ENCODE assay signal across 14 cellular contexts in genomic region chr4:110854021-110854678, GRCh38.
DNase-seq lines count a peak whose midpoint lies in the region; ATAC-seq, FAIRE-seq and TF ChIP-seq lines count a peak whose summit lies in the region.
"Had no signal": no experiment of that assay in that cellular context is flagged by ENCODE, and none has a peak within 500 bp of the region (broad histone marks: within the 10 kb centered on the region; RNA-seq: fewer than 3 reads in every experiment).

No MANE protein-coding gene starts in this region.

- no peaks in the 10 kb centered on the region for H3K36me3 ChIP-seq in kidney (ENCODE audit: control insufficient read depth in 1 of 2, insufficient read depth in 2 of 2, low read length in 2 of 2)

- no peak overlapping the region for H3K27ac ChIP-seq in epithelial cell of prostate
- H3K27ac ChIP-seq in kidney (ENCODE audit: low read depth in 2 of 2, low read length in 2 of 2) = no peak overlapping the region

- H3K9me3 ChIP-seq in kidney (ENCODE audit: control insufficient read depth in 1 of 2, low read length in 2 of 2) = no peaks in the 10 kb centered on the region

- no peaks in the 10 kb centered on the region for H3K4me1 ChIP-seq in kidney (ENCODE audit: control insufficient read depth in 1 of 2, insufficient read depth in 1 of 2, low read depth in 1 of 2, low read length in 2 of 2)

- no peaks in the 10 kb centered on the region for H3K4me1 Mint-ChIP-seq in activated naive CD8-positive, alpha-beta T cell treated with anti-CD3 and anti-CD28 coated beads, Interleukin-2, amount 50 U/mL, for 24 hours

- H3K9me3 Mint-ChIP-seq in activated naive CD8-positive, alpha-beta T cell treated with anti-CD3 and anti-CD28 coated beads, Interleukin-2, amount 50 U/mL, for 24 hours = peaks cover 7% of the 10 kb centered on the region
- H3K9me3 Mint-ChIP-seq: dendritic cell treated with granulocyte-macrophage colony-stimulating factor and Interleukin-4, amounts not matched to agents 40 ng/mL and 50 ng/mL, for 4 days; type B pancreatic cell had no signal

- H3K4me3 Mint-ChIP-seq in activated naive CD8-positive, alpha-beta T cell treated with anti-CD3 and anti-CD28 coated beads, Interleukin-2, amount 50 U/mL, for 24 hours = no peak overlapping the region
- H3K4me3 Mint-ChIP-seq: dendritic cell treated with granulocyte-macrophage colony-stimulating factor and Interleukin-4, amounts not matched to agents 40 ng/mL and 50 ng/mL, for 4 days; type B pancreatic cell had no signal

- intact Hi-C loops in kidney (cut with DNase I) = no loop called here

- no peak overlapping the region for H3K9ac ChIP-seq in kidney (ENCODE audit: low read length in 2 of 2)

- H3K27me3 Mint-ChIP-seq in activated naive CD8-positive, alpha-beta T cell treated with anti-CD3 and anti-CD28 coated beads, Interleukin-2, amount 50 U/mL, for 24 hours = no peaks in the 10 kb centered on the region
- H3K27me3 Mint-ChIP-seq: dendritic cell treated with granulocyte-macrophage colony-stimulating factor and Interleukin-4, amounts not matched to agents 40 ng/mL and 50 ng/mL, for 4 days had no signal

- no peak for FAIRE-seq in kidney (lab: Jason Lieb, UNC)
- FAIRE-seq: K562 had no signal

- H3K36me3 Mint-ChIP-seq in activated naive CD8-positive, alpha-beta T cell treated with anti-CD3 and anti-CD28 coated beads, Interleukin-2, amount 50 U/mL, for 24 hours (ENCODE audit: low read depth) = no peaks in the 10 kb centered on the region
- H3K36me3 Mint-ChIP-seq: type B pancreatic cell had no signal

- ATAC-seq in GM19351 (IDR thresholded peaks at IDR 0.05; ENCODE audit: unreplicated experiment) (peak; percentile 59), GM21515 (IDR thresholded peaks at IDR 0.05; ENCODE audit: unreplicated experiment) (no peak)
- ATAC-seq in activated naive CD8-positive, alpha-beta T cell treated with anti-CD3 and anti-CD28 coated beads, Interleukin-2, amount 50 U/mL, for 24 hours = no peak
- ATAC-seq: K562, left lobe of liver had no signal

- DNase-seq in NCI-H82 (lab: John Stamatoyannopoulos, UW) (peak; percentile 82), epithelial cell of prostate (ENCODE audit: low read depth, low spot score) (peak; percentile 60), retinal pigment epithelial cell (ENCODE audit: low read depth) (peak; percentile 52), kidney (no peak), OCI-M2 (lab: John Stamatoyannopoulos, UW; ENCODE audit: unreplicated experiment) (no peak)
- DNase-seq in activated naive CD8-positive, alpha-beta T cell treated with anti-CD3 and anti-CD28 coated beads, Interleukin-2, amount 50 U/mL, for 24 hours = no peak
- DNase-seq: activated CD8-positive, alpha-beta memory T cell treated with anti-CD3 and anti-CD28 coated beads for 24 hours; GOT3 had no signal

- no peak overlapping the region for H3K4me3 ChIP-seq in retinal pigment epithelial cell (ENCODE audit: low read length)
- H3K4me3 ChIP-seq in kidney (ENCODE audit: low read length in 2 of 2) = no peak overlapping the region
- H3K4me3 ChIP-seq: K562 had no signal

- TF ChIP-seq CTCF in retinal pigment epithelial cell (conservative IDR thresholded peaks at IDR 0.05; ENCODE audit: low read depth, low read length) (no peak), kidney (IDR thresholded peaks at IDR 0.05; ENCODE audit: borderline replicate concordance, extremely low read depth, insufficient read depth) (no peak)

- no peak overlapping the region for H3K27ac Mint-ChIP-seq in activated naive CD8-positive, alpha-beta T cell treated with anti-CD3 and anti-CD28 coated beads, Interleukin-2, amount 50 U/mL, for 24 hours
- H3K27ac Mint-ChIP-seq: dendritic cell treated with granulocyte-macrophage colony-stimulating factor and Interleukin-4, amounts not matched to agents 40 ng/mL and 50 ng/mL, for 4 days; type B pancreatic cell had no signal

Comparison
In these comparisons a context has a peak if more than half of its experiments do, and no peak if none do; other contexts are left out.
1. DNase-seq: peak in NCI-H82 (single experiment), epithelial cell of prostate (single experiment) and retinal pigment epithelial cell (single experiment); none in activated naive CD8-positive, alpha-beta T cell treated with anti-CD3 and anti-CD28 coated beads, Interleukin-2, amount 50 U/mL, for 24 hours (single experiment), kidney (single experiment) and OCI-M2 (single experiment).